ENCODE assay signal across 1 cellular context in the genomic region with DNA sequence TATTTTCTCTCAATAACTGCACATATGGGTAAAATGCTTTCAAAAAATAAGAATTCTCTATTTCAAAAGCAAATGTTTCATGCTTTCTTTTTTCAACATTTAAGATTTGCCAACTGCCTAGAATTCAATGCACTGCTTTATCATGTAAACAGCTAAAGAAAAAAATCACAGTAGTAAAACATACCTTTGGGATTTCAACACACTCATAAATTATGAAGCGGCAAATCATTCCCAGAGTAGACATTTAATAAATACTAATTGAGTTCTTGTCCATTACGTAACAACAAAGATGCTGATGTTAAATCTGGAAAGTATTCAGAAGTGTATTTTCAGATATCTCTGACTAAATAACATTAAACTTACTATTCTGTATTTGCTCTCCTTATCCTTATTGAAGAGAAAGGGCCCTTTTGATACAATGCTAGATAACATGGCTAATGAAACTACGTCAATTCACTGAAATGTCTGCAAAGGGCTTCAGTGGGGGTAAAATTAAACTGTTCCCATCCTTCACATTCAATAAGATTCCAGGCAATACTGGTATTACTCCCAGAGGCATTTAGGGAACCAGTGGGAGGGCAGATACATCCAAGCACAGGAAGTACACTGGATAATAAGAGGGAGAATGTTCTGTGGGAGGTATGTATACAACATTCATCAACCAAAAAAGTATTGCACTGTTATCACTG.
A peak's percentile ranks its signal among the peaks of the same experiment; 100 is the strongest.
TF ChIP-seq lines count a peak whose summit lies in the region.

No MANE protein-coding gene starts in this region.

TF ChIP-seq in HepG2, 621 proteins besides CTCF, POLR2A, EP300 and RAD21:
- TF ChIP-seq CEBPB (IDR thresholded peaks at IDR 0.05; ENCODE audit: borderline replicate concordance, low read depth, low read length) = 0 out of 2 replicates have a peak, but pooled peaks have one; percentile 4
- TF ChIP-seq CHCHD3 (CRISPR knock-in tag; IDR thresholded peaks at IDR 0.05) = no peak
